In genomic region chr13:73397486-73398020, GRCh38 we compare ENCODE assay signal across 16 cellular contexts.
A peak's percentile ranks its signal among the peaks of the same experiment; 100 is the strongest.
DNase-seq lines count a peak whose midpoint lies in the region; ATAC-seq and TF ChIP-seq lines count a peak whose summit lies in the region.
"Had no signal": no experiment of that assay in that cellular context is flagged by ENCODE, and none has a peak within 500 bp of the region (broad histone marks: within the 10 kb centered on the region; RNA-seq: fewer than 3 reads in every experiment).

No MANE protein-coding gene starts in this region.

- H3K27me3 ChIP-seq in Caco-2 (replicated peaks; ENCODE audit: control insufficient read depth, insufficient read depth, low read length) (no peaks in the 10 kb centered on the region), HAP-1 (ENCODE audit: low read depth) (no peaks in the 10 kb centered on the region), esophagus squamous epithelium (no peaks in the 10 kb centered on the region), mucosa of rectum (ENCODE audit: control insufficient read depth in 2 of 2, insufficient read depth in 2 of 2, low read length in 2 of 2) (no peaks in the 10 kb centered on the region), H7 (ENCODE audit: control insufficient read depth, insufficient read depth, low read length) (no peaks in the 10 kb centered on the region)
- H3K27me3 ChIP-seq: BLaER1 treated with 17β-estradiol and CSF1 and Interleukin-3, amounts not matched to agents 10 nM and 100 nM had no signal

- CTCF ChIA-PET in Caco-2 (lab: Charles Lee), result no interaction called here

- peaks cover 42% of the 10 kb centered on the region for H3K4me1 ChIP-seq in Caco-2
- H3K4me1 ChIP-seq in HAP-1, result peaks cover 38% of the 10 kb centered on the region
- H3K4me1 ChIP-seq in esophagus squamous epithelium, result peaks cover 19 to 90% (median 22%) of the 10 kb centered on the region in 3 donors
- H3K4me1 ChIP-seq in mucosa of rectum (ENCODE audit: control insufficient read depth in 2 of 2, insufficient read depth in 2 of 2, low read length in 2 of 2), result peaks cover 21 to 41% of the 10 kb centered on the region in 2 donors
- H3K4me1 ChIP-seq: BLaER1 treated with 17β-estradiol and CSF1 and Interleukin-3, amounts not matched to agents 10 nM and 100 nM had no signal

- ATAC-seq in HG02642 (IDR thresholded peaks at IDR 0.05; ENCODE audit: poor library complexity, unreplicated experiment), result no peak
- ATAC-seq: GM12878 had no signal

- in situ Hi-C loops in HAP-1 (cut with MboI; ENCODE audit: low sequenced_read_pairs) (no loop called here), GM13976 (cut with MboI; ENCODE audit: low sequenced_read_pairs, unreplicated experiment) (no loop called here)

- H3K27me3 Mint-ChIP-seq in Caco-2 (ENCODE audit: insufficient read depth, unreplicated experiment), result no peaks in the 10 kb centered on the region
- H3K27me3 Mint-ChIP-seq: CD4-positive, CD25-positive, alpha-beta regulatory T cell had no signal

- H3K36me3 ChIP-seq in Caco-2 (ENCODE audit: control insufficient read depth, insufficient read depth, low read length), result no peaks in the 10 kb centered on the region
- H3K36me3 ChIP-seq in HAP-1 (replicated peaks), result no peaks in the 10 kb centered on the region
- H3K36me3 ChIP-seq in esophagus squamous epithelium, result no peaks in the 10 kb centered on the region
- H3K36me3 ChIP-seq in mucosa of rectum (ENCODE audit: control insufficient read depth in 2 of 2, insufficient read depth in 2 of 2, low read length in 2 of 2), result no peaks in the 10 kb centered on the region
- H3K36me3 ChIP-seq in H7 (replicated peaks; ENCODE audit: control insufficient read depth, insufficient read depth, low read length), result no peaks in the 10 kb centered on the region
- H3K36me3 ChIP-seq: BLaER1 treated with 17β-estradiol and CSF1 and Interleukin-3, amounts not matched to agents 10 nM and 100 nM had no signal

- TF ChIP-seq CTCF in Caco-2 (IDR thresholded peaks at IDR 0.05; ENCODE audit: insufficient read depth in 1 of 2, low read depth in 1 of 2, low read length in 1 of 2, severe bottlenecking in 1 of 2, unreplicated experiment in 1 of 2), result no peak
- no peak for TF ChIP-seq CTCF in esophagus squamous epithelium (IDR thresholded peaks at IDR 0.05)
- TF ChIP-seq CTCF in GM13976 (IDR thresholded peaks at IDR 0.05; ENCODE audit: borderline replicate concordance, control extremely low read depth, extremely low read depth, insufficient read depth, missing control alignments), result no peak

- H3K4me3 ChIP-seq in Caco-2 (ENCODE audit: low read depth, low read length) (no peak overlapping the region), HAP-1 (no peak overlapping the region), esophagus squamous epithelium (no peak overlapping the region), mucosa of rectum (ENCODE audit: low read length in 2 of 2) (no peak overlapping the region), H7 (ENCODE audit: insufficient read depth, low read depth, low read length) (no peak overlapping the region)
- H3K4me3 ChIP-seq: BLaER1 treated with 17β-estradiol and CSF1 and Interleukin-3, amounts not matched to agents 10 nM and 100 nM; GM12878 had no signal

- 71 to 72% methylated on average over 8 of the region's 8 CpGs for WGBS in esophagus squamous epithelium, 2 donors

- H3K4me3 Mint-ChIP-seq in Caco-2 (ENCODE audit: unreplicated experiment), result no peak overlapping the region
- H3K4me3 Mint-ChIP-seq: CD4-positive, CD25-positive, alpha-beta regulatory T cell had no signal

- H3K27ac Mint-ChIP-seq in Caco-2 (ENCODE audit: unreplicated experiment), result peak overlapping the region; percentile 14
- H3K27ac Mint-ChIP-seq: CD4-positive, CD25-positive, alpha-beta regulatory T cell had no signal

- H3K4me1 Mint-ChIP-seq in Caco-2 (ENCODE audit: low read depth, unreplicated experiment), result peaks cover 49% of the 10 kb centered on the region
- H3K4me1 Mint-ChIP-seq: CD4-positive, CD25-positive, alpha-beta regulatory T cell had no signal

- H3K36me3 Mint-ChIP-seq in Caco-2 (ENCODE audit: insufficient read depth, unreplicated experiment), result peaks cover 15% of the 10 kb centered on the region
- H3K36me3 Mint-ChIP-seq: CD4-positive, CD25-positive, alpha-beta regulatory T cell had no signal

- DNase-seq in Caco-2 (no peak), HAP-1 (ENCODE audit: low spot score in 2 of 2) (peak; percentile 76 to 94), esophagus squamous epithelium (lab: John Stamatoyannopoulos, UW) (no peak), GM13976 (ENCODE audit: low spot score) (no peak), H7 (no peak)
- no peak for DNase-seq in stimulated activated naive CD4-positive, alpha-beta T cell (lab: John Stamatoyannopoulos, UW)
- DNase-seq: ACHN; Calu3; CD4-positive, CD25-positive, alpha-beta regulatory T cell; DMS 273 treated with DMSO at 0.1 percent for 48 hours; GOT3; IMR-90 had no signal

- peak overlapping the region in 3 of 4 donors; percentile 76 to 85 (median 81) for H3K27ac ChIP-seq in esophagus squamous epithelium
- H3K27ac ChIP-seq in mucosa of rectum (ENCODE audit: low read depth in 2 of 2, low read length in 2 of 2), result peak overlapping the region; percentile 12 to 74
- H3K27ac ChIP-seq: BLaER1 treated with 17β-estradiol and CSF1 and Interleukin-3, amounts not matched to agents 10 nM and 100 nM had no signal

- peaks cover 64% of the 10 kb centered on the region for H3K9me3 Mint-ChIP-seq in Caco-2 (ENCODE audit: unreplicated experiment)

- H3K9me3 ChIP-seq in Caco-2, result peaks cover 8% of the 10 kb centered on the region
- no peaks in the 10 kb centered on the region for H3K9me3 ChIP-seq in HAP-1
- H3K9me3 ChIP-seq in esophagus squamous epithelium, result no peaks in the 10 kb centered on the region
- H3K9me3 ChIP-seq in mucosa of rectum (ENCODE audit: control insufficient read depth in 2 of 2, low read length in 2 of 2), result no peaks in the 10 kb centered on the region
- H3K9me3 ChIP-seq: BLaER1 treated with 17β-estradiol and CSF1 and Interleukin-3, amounts not matched to agents 10 nM and 100 nM had no signal

- H3K9ac ChIP-seq in mucosa of rectum (ENCODE audit: low read depth in 1 of 2, low read length in 2 of 2), result peak overlapping the region in 1 of 2 donors; percentile 7
- H3K9ac ChIP-seq: BLaER1 treated with 17β-estradiol and CSF1 and Interleukin-3, amounts not matched to agents 10 nM and 100 nM had no signal

- BruUV-seq in Caco-2 (replicated peaks; lab: Mats Ljungman, UMichigan), result no TSS peak

- POLR2A ChIA-PET in Caco-2 (lab: Charles Lee), result no interaction called here

- TF ChIP-seq POLR2A in esophagus squamous epithelium (IDR thresholded peaks at IDR 0.05), result no peak

- intact Hi-C loops in Caco-2 (cut with micrococcal nuclease; ENCODE audit: unreplicated experiment), result loop anchor here (5.0 to 10.0 kb wide), 4 partner anchors 70 to 410 kb away; no protein-coding TSS in a partner anchor
- intact Hi-C loops in esophagus squamous epithelium (cut with DNase I), result no loop called here

Comparison
In these comparisons a context has a peak if more than half of its experiments do, and no peak if none do; other contexts are left out.
1. DNase-seq: peak in HAP-1 (2 of 2); none in Caco-2 (0 of 2), esophagus squamous epithelium (single experiment), stimulated activated naive CD4-positive, alpha-beta T cell (0 of 6), GM13976 (single experiment) and H7 (single experiment).